ENCODE assay signal across 12 cellular contexts in the genomic region with DNA sequence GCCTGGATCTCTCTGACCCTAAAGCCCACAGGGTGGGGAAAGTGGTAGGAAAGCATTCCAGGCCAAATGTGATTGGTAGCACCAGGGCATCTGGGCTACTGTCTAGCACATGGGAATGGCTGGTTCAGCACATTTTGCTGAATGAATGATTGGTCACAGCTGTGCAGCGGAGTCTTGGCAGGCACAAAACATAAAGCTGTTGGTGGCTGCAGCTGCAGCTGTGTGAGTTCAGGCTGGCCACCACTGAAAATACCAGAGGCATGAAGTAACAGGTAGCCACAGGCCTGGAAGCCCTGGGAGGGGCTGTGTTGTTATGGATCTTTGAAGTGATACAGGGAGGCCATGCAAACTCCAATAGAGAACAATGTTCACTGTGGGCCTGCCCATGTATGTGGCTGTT.
DNase-seq lines count a peak whose midpoint lies in the region; ATAC-seq and TF ChIP-seq lines count a peak whose summit lies in the region.
"Had no signal": no experiment of that assay in that cellular context is flagged by ENCODE, and none has a peak within 500 bp of the region (broad histone marks: within the 10 kb centered on the region; RNA-seq: fewer than 3 reads in every experiment).

No MANE protein-coding gene starts in this region.

- peaks cover 7% of the 10 kb centered on the region for H3K4me1 ChIP-seq in adipocyte (ENCODE audit: control insufficient read depth, insufficient read depth, low read length)
- no peaks in the 10 kb centered on the region for H3K4me1 ChIP-seq in gastrocnemius medialis
- H3K4me1 ChIP-seq: parathyroid adenoma had no signal

- H3K9ac ChIP-seq in adipocyte (ENCODE audit: low read length): no peak overlapping the region
- H3K9ac ChIP-seq: parathyroid adenoma had no signal

- H3K9me3 ChIP-seq in adipocyte (ENCODE audit: control insufficient read depth, low read length) (no peaks in the 10 kb centered on the region), gastrocnemius medialis (no peaks in the 10 kb centered on the region)

- no peak for TF ChIP-seq CTCF in HFF-Myc (IDR thresholded peaks at IDR 0.05; ENCODE audit: low read depth, low read length, missing control alignments)
- no peak for TF ChIP-seq CTCF in gastrocnemius medialis (IDR thresholded peaks at IDR 0.05 in 4 of 5, conservative IDR thresholded peaks at IDR 0.05 in 1 of 5)
- TF ChIP-seq CTCF in GM13977 (IDR thresholded peaks at IDR 0.05; ENCODE audit: extremely low read depth, insufficient read depth, missing control alignments): no peak

- H3K36me3 ChIP-seq in adipocyte (ENCODE audit: control insufficient read depth, insufficient read depth, low read length, severe bottlenecking): no peaks in the 10 kb centered on the region
- H3K36me3 ChIP-seq in gastrocnemius medialis: no peaks in the 10 kb centered on the region

- TF ChIP-seq POLR2A in gastrocnemius medialis (IDR thresholded peaks at IDR 0.05) (no peak), GM18505 (IDR thresholded peaks at IDR 0.05; ENCODE audit: borderline replicate concordance, extremely low read depth, insufficient read depth, insufficient read length) (no peak)

- H3K4me3 ChIP-seq in HFF-Myc (replicated peaks; ENCODE audit: low read depth, low read length) (no peak overlapping the region), adipocyte (ENCODE audit: low read length) (no peak overlapping the region), gastrocnemius medialis (no peak overlapping the region)

- intact Hi-C loops in left ventricle myocardium superior (cut with micrococcal nuclease) (no loop called here), gastrocnemius medialis (cut with DNase I; ENCODE audit: low total_unique reads) (no loop called here)

- in situ Hi-C loops in gastrocnemius medialis (cut with MboI; ENCODE audit: low sequenced_read_pairs in 4 of 4): loop anchor here in 3 of 4 donors (10.0 to 25.0 kb wide), 2 partner anchors 677 to 840 kb away; no protein-coding TSS in a partner anchor
- in situ Hi-C loops in GM13977 (cut with MboI; ENCODE audit: low pct_unique_long_range_greater_than_20kb, low sequenced_read_pairs, unreplicated experiment): no loop called here

- no peak overlapping the region for H3K27ac ChIP-seq in gastrocnemius medialis
- H3K27ac ChIP-seq: parathyroid adenoma had no signal

- DNase-seq in HFF-Myc (ENCODE audit: extremely low read depth, low read depth): peak; percentile 65
- DNase-seq in adipocyte (ENCODE audit: low read depth): peak; percentile 78
- DNase-seq in left ventricle myocardium superior: peak; percentile 71
- DNase-seq in gastrocnemius medialis: peak; percentile 21 to 37
- no peak for DNase-seq in activated CD8-positive, alpha-beta memory T cell treated with anti-CD3 and anti-CD28 coated beads, Interleukin-2, amount 50 U/mL, for 4 hours
- no peak for DNase-seq in GM13977 (ENCODE audit: low spot score)
- DNase-seq: activated CD8-positive, alpha-beta T cell treated with anti-CD3 and anti-CD28 coated beads for 36 hours; effector CD4-positive, alpha-beta T cell; NCI-H510A treated with DMSO at 0.1 percent for 48 hours had no signal

- H3K27me3 ChIP-seq in adipocyte (replicated peaks; ENCODE audit: control insufficient read depth, insufficient read depth, low read length) (no peaks in the 10 kb centered on the region), gastrocnemius medialis (no peaks in the 10 kb centered on the region)

- peak; percentile 95 for ATAC-seq in left ventricle myocardium superior
- ATAC-seq in gastrocnemius medialis: peak; percentile 64 to 78
- ATAC-seq in HG02588 (IDR thresholded peaks at IDR 0.05; ENCODE audit: unreplicated experiment): no peak
- ATAC-seq in GM18505 (IDR thresholded peaks at IDR 0.05; ENCODE audit: unreplicated experiment): no peak
- ATAC-seq: activated CD8-positive, alpha-beta T cell treated with anti-CD3 and anti-CD28 coated beads for 36 hours had no signal

Comparison
In these comparisons a context has a peak if more than half of its experiments do, and no peak if none do; other contexts are left out.
1. DNase-seq: peak in HFF-Myc (single experiment), adipocyte (single experiment), left ventricle myocardium superior (single experiment) and gastrocnemius medialis (2 of 2); none in activated CD8-positive, alpha-beta memory T cell treated with anti-CD3 and anti-CD28 coated beads, Interleukin-2, amount 50 U/mL, for 4 hours (single experiment) and GM13977 (single experiment).
2. ATAC-seq: peak in left ventricle myocardium superior (single experiment) and gastrocnemius medialis (2 of 2); none in HG02588 (single experiment) and GM18505 (single experiment).